In the genomic region with DNA sequence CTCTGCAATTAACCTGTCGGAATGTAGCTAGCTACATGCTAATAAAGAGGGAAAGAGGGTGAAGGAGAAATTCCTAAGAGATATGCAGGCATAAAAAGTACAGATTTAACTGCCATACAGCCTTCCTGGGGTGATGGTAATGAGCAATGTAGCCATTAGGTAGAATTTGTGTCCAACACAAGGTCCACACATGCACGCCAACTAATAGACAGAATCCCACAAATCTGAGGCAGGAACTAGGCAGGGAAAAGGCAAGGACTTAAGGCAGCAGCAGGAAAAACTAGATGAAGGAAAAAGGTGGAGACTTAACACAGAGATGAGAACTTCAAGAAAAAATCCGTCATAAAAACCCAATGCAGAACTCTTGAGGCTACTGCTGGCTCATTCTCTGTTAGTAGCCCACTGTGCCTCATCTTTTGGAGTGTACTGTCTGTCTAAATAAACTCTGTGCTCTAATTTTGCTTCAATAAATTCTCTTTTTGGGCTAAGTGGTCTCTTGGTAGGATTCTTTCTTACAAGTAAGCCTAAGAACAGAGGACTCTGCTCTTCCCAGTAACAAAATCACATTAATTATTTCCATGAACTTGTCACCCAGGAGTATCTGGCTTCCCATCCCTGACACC, we compare ENCODE assay signal across 21 cellular contexts.
DNase-seq lines count a peak whose midpoint lies in the region; FAIRE-seq and TF ChIP-seq lines count a peak whose summit lies in the region.
"Had no signal": no experiment of that assay in that cellular context is flagged by ENCODE, and none has a peak within 500 bp of the region (broad histone marks: within the 10 kb centered on the region; RNA-seq: fewer than 3 reads in every experiment).

No MANE protein-coding gene starts in this region.

- H2BK15ac ChIP-seq in mesendoderm (replicated peaks; ENCODE audit: low read depth), result no peak overlapping the region

- peak; percentile 15 for FAIRE-seq in H54 (lab: Jason Lieb, UNC)

- peak overlapping the region; percentile 93 for H4K8ac ChIP-seq in mesendoderm (ENCODE audit: low read depth, low read length)

- peak overlapping the region; percentile 82 for H3K27ac ChIP-seq in HUES6 (ENCODE audit: low read depth, low read length)
- peak overlapping the region; percentile 40 for H3K27ac ChIP-seq in iPS DF 6.9 (ENCODE audit: low read length)
- H3K27ac ChIP-seq in mesendoderm (ENCODE audit: low read depth, low read length), result peak overlapping the region; percentile 77
- H3K27ac ChIP-seq in testis, result no peak overlapping the region
- no peak overlapping the region for H3K27ac ChIP-seq in RWPE1

- no peaks in the 10 kb centered on the region for H3K27me3 ChIP-seq in HUES6 (ENCODE audit: control insufficient read depth, insufficient read depth, low read length)
- H3K27me3 ChIP-seq in iPS DF 6.9 (ENCODE audit: control insufficient read depth, insufficient read depth, low read length), result no peaks in the 10 kb centered on the region
- H3K27me3 ChIP-seq in mesendoderm (ENCODE audit: insufficient read depth, low read length, poor library complexity), result no peaks in the 10 kb centered on the region
- H3K27me3 ChIP-seq in testis, result no peaks in the 10 kb centered on the region
- H3K27me3 ChIP-seq: MG63 had no signal

- H2AK5ac ChIP-seq in mesendoderm (ENCODE audit: low read length), result peak overlapping the region; percentile 15

- H3K9ac ChIP-seq in HUES6 (ENCODE audit: low read length), result peak overlapping the region; percentile 36
- H3K9ac ChIP-seq in mesendoderm (ENCODE audit: low read length), result peak overlapping the region; percentile 34

- H3K79me2 ChIP-seq in mesendoderm (ENCODE audit: control insufficient read depth, insufficient read depth, low read length), result no peaks in the 10 kb centered on the region

- H3K56ac ChIP-seq in mesendoderm (ENCODE audit: low read length), result peak overlapping the region; percentile 68

- DNase-seq in H54 (ENCODE audit: insufficient read length, low spot score), result no peak
- no peak for DNase-seq in iPS DF 6.9 (ENCODE audit: low read depth, low spot score)
- DNase-seq in mesendoderm, result no peak
- no peak for DNase-seq in testis
- no peak for DNase-seq in RWPE1 (ENCODE audit: low spot score)
- DNase-seq in HEK293T (ENCODE audit: extremely low spot score), result no peak
- DNase-seq: C1 segment of cervical spinal cord; CD4-positive, alpha-beta memory T cell; COR-L47; GDM1; IMR-90; KG1; MG63; NCI-H1105 treated with DMSO at 0.1 percent for 48 hours; NCI-H2029 treated with DMSO at 0.1 percent for 48 hours; NCI-H526 treated with DMSO at 0.1 percent for 48 hours; RPMI8226; SHP77; T-cell had no signal

- no peaks in the 10 kb centered on the region for H3K79me1 ChIP-seq in mesendoderm (ENCODE audit: low read length)

- POLR2A ChIA-PET in RWPE1 (lab: Yijun Ruan, JAX; ENCODE audit: low non-redundant PET), result no interaction called here
- POLR2A ChIA-PET in HEK293T (lab: Yijun Ruan, JAX), result no interaction called here

- no peak overlapping the region for H2BK5ac ChIP-seq in mesendoderm (ENCODE audit: low read length)

- H3K4me1 ChIP-seq in HUES6 (ENCODE audit: control insufficient read depth, insufficient read depth, low read length) (peaks cover 11% of the 10 kb centered on the region), iPS DF 6.9 (ENCODE audit: control insufficient read depth, insufficient read depth, low read length) (peaks cover 4% of the 10 kb centered on the region; the same call in 1 of the 2 replicates), mesendoderm (ENCODE audit: control insufficient read depth, low read depth, low read length) (peaks cover 5% of the 10 kb centered on the region), testis (no peaks in the 10 kb centered on the region)

- H3K4me2 ChIP-seq in mesendoderm (ENCODE audit: low read length), result no peak overlapping the region

- intact Hi-C loops in testis (cut with DNase I; ENCODE audit: low total_unique reads), result no loop called here

- no CpG with 5 or more reads among the region's 3 CpGs for WGBS in iPS DF 6.9 (ENCODE audit: insufficient coverage, insufficient read length)
- WGBS in mesendoderm (ENCODE audit: extremely low coverage, insufficient coverage, low lambda C conversion rate), result no CpG with 5 or more reads among the region's 3 CpGs
- 76 to 83% methylated on average over 3 of the region's 3 CpGs for WGBS in testis, 2 donors

- peak overlapping the region; percentile 48 for H3K4ac ChIP-seq in mesendoderm (ENCODE audit: low read depth, low read length)

- no peaks in the 10 kb centered on the region for H3K9me3 ChIP-seq in HUES6 (ENCODE audit: control insufficient read depth, insufficient read depth, low read depth, low read length)
- no peaks in the 10 kb centered on the region for H3K9me3 ChIP-seq in iPS DF 6.9 (ENCODE audit: control insufficient read depth, insufficient read depth, low read length)
- no peaks in the 10 kb centered on the region for H3K9me3 ChIP-seq in testis
- H3K9me3 ChIP-seq: MG63 had no signal

- peaks cover 36% of the 10 kb centered on the region for H3K36me3 ChIP-seq in HUES6 (ENCODE audit: control insufficient read depth, insufficient read depth, low read length)
- no peaks in the 10 kb centered on the region for H3K36me3 ChIP-seq in iPS DF 6.9 (ENCODE audit: control insufficient read depth, insufficient read depth, low read length)
- H3K36me3 ChIP-seq in mesendoderm (ENCODE audit: control insufficient read depth, insufficient read depth, low read length), result no peaks in the 10 kb centered on the region
- H3K36me3 ChIP-seq in testis (ENCODE audit: low read depth, missing control alignments), result no peaks in the 10 kb centered on the region
- H3K36me3 ChIP-seq: MG63 had no signal

- TF ChIP-seq POLR2A in H54 (IDR thresholded peaks at IDR 0.05; ENCODE audit: low read depth, low read length), result no peak
- no peak for TF ChIP-seq POLR2A in testis (IDR thresholded peaks at IDR 0.05)

- TF ChIP-seq CTCF in testis (IDR thresholded peaks at IDR 0.05) (no peak), RWPE1 (conservative IDR thresholded peaks at IDR 0.05; ENCODE audit: low read depth) (no peak)

- H2BK120ac ChIP-seq in mesendoderm (ENCODE audit: low read depth, low read length), result peak overlapping the region; percentile 97

- H3K18ac ChIP-seq in mesendoderm (ENCODE audit: low read length), result peak overlapping the region; percentile 76

- H4K5ac ChIP-seq in mesendoderm (ENCODE audit: low read length), result peak overlapping the region; percentile 33

- H3K4me3 ChIP-seq in HUES6 (ENCODE audit: low read depth, low read length) (peak overlapping the region; percentile 48), iPS DF 6.9 (ENCODE audit: low read length) (peak overlapping the region; percentile 13; the same call in 1 of the 2 replicates), mesendoderm (ENCODE audit: low read length) (no peak overlapping the region), testis (no peak overlapping the region)
- H3K4me3 ChIP-seq: GM12878, MG63 had no signal

- CTCF ChIA-PET in RWPE1 (lab: Yijun Ruan, JAX) (no interaction called here), HEK293T (lab: Yijun Ruan, JAX) (no interaction called here)

- H3K23ac ChIP-seq in mesendoderm (ENCODE audit: low read length), result no peak overlapping the region

TF ChIP-seq in HEK293T, 16 proteins besides CTCF, POLR2A, EP300 and RAD21:
- TF ChIP-seq NFRKB (IDR thresholded peaks at IDR 0.05) (no peak), FOXK2 (IDR thresholded peaks at IDR 0.05) (no peak), ELF4 (IDR thresholded peaks at IDR 0.05) (no peak), LEF1 (IDR thresholded peaks at IDR 0.05; ENCODE audit: borderline replicate concordance) (no peak)

Comparison
In these comparisons a context has a peak if more than half of its experiments do, and no peak if none do; other contexts are left out.
1. H3K27ac ChIP-seq: peak in HUES6 (single experiment), iPS DF 6.9 (single experiment) and mesendoderm (single experiment); none in testis (0 of 2) and RWPE1 (single experiment).
2. H3K4me3 ChIP-seq: peak in HUES6 (single experiment) and iPS DF 6.9 (single experiment); none in mesendoderm (single experiment) and testis (0 of 2).